Comparison of ENCODE assay signal across 18 cellular contexts in the genomic region with DNA sequence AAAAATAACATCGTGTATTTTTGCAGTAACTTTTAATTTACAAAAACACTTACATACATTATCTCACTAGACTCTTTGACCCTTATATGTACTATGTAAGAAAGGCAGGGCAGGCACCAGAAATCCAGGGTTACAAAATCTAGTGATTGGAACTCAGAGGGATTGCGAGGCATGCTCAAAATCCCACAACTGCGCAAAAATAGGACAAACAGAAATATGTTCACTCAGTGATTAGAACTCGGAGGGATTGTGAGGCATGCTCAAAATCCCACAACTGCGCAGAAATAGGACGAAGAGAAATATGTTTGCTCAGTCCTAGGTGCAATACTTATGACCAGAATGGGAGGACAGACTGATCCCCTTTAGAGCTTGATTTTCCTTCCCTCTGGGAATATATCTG.
"Had no signal": no experiment of that assay in that cellular context is flagged by ENCODE, and none has a peak within 500 bp of the region (broad histone marks: within the 10 kb centered on the region; RNA-seq: fewer than 3 reads in every experiment).

No MANE protein-coding gene starts in this region.

- H3K4me3 Mint-ChIP-seq: activated B cell treated with CpG ODN at 0.5 μM for 24 hours; activated CD4-positive, alpha-beta memory T cell treated with anti-CD3 and anti-CD28 coated beads, Interleukin-2, amount 10 ng/mL, durations not matched to agents 7 days and 5 days; activated CD8-positive, alpha-beta memory T cell treated with anti-CD3 and anti-CD28 coated beads, Interleukin-2, amount 10 ng/mL, durations not matched to agents 7 days and 5 days; activated naive CD8-positive, alpha-beta T cell; naive thymus-derived CD4-positive, alpha-beta T cell had no signal

- H3K36me3 Mint-ChIP-seq: activated naive CD8-positive, alpha-beta T cell had no signal

- H3K9me3 ChIP-seq: mucosa of descending colon, pancreas, tibial nerve, vagina had no signal

- H3K27ac ChIP-seq: epithelial cell of prostate, pancreas, vagina had no signal

- H3K27me3 Mint-ChIP-seq: activated B cell treated with CpG ODN at 0.5 μM for 24 hours; activated CD8-positive, alpha-beta memory T cell treated with anti-CD3 and anti-CD28 coated beads, Interleukin-2, amount 10 ng/mL, durations not matched to agents 7 days and 5 days; activated naive CD8-positive, alpha-beta T cell had no signal

- H3K4me1 ChIP-seq: pancreas, vagina had no signal

- H3K36me3 ChIP-seq: pancreas, tibial nerve, vagina had no signal

- H3K9me3 Mint-ChIP-seq: activated B cell treated with CpG ODN at 0.5 μM for 24 hours had no signal

- H3K27ac Mint-ChIP-seq: activated B cell treated with CpG ODN at 0.5 μM for 24 hours; activated CD4-positive, alpha-beta memory T cell treated with anti-CD3 and anti-CD28 coated beads, Interleukin-2, amount 10 ng/mL, durations not matched to agents 7 days and 5 days; activated CD8-positive, alpha-beta memory T cell treated with anti-CD3 and anti-CD28 coated beads, Interleukin-2, amount 10 ng/mL, durations not matched to agents 7 days and 5 days; activated naive CD8-positive, alpha-beta T cell; naive thymus-derived CD4-positive, alpha-beta T cell had no signal

- ATAC-seq: activated CD8-positive, alpha-beta memory T cell treated with anti-CD3 and anti-CD28 coated beads, Interleukin-2, amount 10 ng/mL, durations not matched to agents 7 days and 5 days; mucosa of descending colon; naive thymus-derived CD4-positive, alpha-beta T cell; pancreas had no signal

- H3K4me3 ChIP-seq: mucosa of descending colon, pancreas, tibial nerve, vagina had no signal

- H3K27me3 ChIP-seq: pancreas, tibial nerve, vagina had no signal

- DNase-seq: activated B cell treated with CpG ODN at 0.5 μM for 24 hours; activated CD4-positive, alpha-beta memory T cell treated with anti-CD3 and anti-CD28 coated beads, Interleukin-2, amount 10 ng/mL, durations not matched to agents 7 days and 5 days; activated CD4-positive, alpha-beta T cell treated with anti-CD3 and anti-CD28 coated beads for 4 hours; activated CD8-positive, alpha-beta memory T cell treated with anti-CD3 and anti-CD28 coated beads, Interleukin-2, amount 10 ng/mL, durations not matched to agents 7 days and 5 days; amniotic stem cell; caudate nucleus; foreskin melanocyte; left ventricle myocardium superior; mucosa of descending colon; naive thymus-derived CD4-positive, alpha-beta T cell; pancreas; stimulated activated CD4-positive, alpha-beta T cell treated with anti-CD3 and anti-CD28 coated beads, Interleukin-2, amount 100 ng/mL, for 24 hours; stimulated activated naive CD4-positive, alpha-beta T cell treated with Interleukin-2 at 50 U/mL for 16 hours; T-helper 9 cell had no signal
